31 cellular contexts compared by ENCODE assay signal in the genomic region with DNA sequence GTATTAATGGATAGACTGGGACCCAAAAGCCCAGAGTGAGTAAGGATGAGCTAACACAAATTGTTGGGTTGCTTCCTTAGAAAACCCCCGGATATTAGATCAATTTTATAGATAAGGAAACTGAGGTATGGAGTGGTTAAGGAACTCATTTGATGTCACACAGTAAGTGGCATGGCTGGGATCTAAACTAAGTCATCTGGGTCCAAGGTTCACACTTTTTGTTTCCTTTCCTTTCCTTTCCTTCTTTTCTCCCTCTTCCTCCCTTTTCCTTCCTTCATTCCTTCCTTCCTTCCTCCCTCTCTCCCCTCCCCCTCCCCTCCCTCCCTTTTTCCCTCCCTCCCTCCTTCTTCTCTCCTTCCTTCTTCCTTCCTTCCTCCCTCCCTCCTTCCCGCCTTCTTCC.
DNase-seq lines count a peak whose midpoint lies in the region; ATAC-seq, FAIRE-seq and TF ChIP-seq lines count a peak whose summit lies in the region.
"Had no signal": no experiment of that assay in that cellular context is flagged by ENCODE, and none has a peak within 500 bp of the region (broad histone marks: within the 10 kb centered on the region; RNA-seq: fewer than 3 reads in every experiment).

No MANE protein-coding gene starts in this region.

- H4K20me1 ChIP-seq in HepG2 (ENCODE audit: insufficient read depth, low read length) (no peaks in the 10 kb centered on the region), K562 (replicated peaks; ENCODE audit: control insufficient read depth, insufficient read depth, low read length) (0 out of 2 replicates have a peak, but pooled peaks cover 2% of the 10 kb centered on the region)
- H4K20me1 ChIP-seq: BLaER1; BLaER1 treated with 17β-estradiol and CSF1 and Interleukin-3, amounts not matched to agents 10 nM and 100 nM had no signal

- intact Hi-C loops in HepG2 (cut with micrococcal nuclease; ENCODE audit: unreplicated experiment) (no loop called here), right lobe of liver (cut with DNase I) (no loop called here), K562 (cut with micrococcal nuclease) (no loop called here)

- H3K4me2 ChIP-seq in HepG2 (ENCODE audit: low read depth, low read length) = no peak overlapping the region
- no peak overlapping the region for H3K4me2 ChIP-seq in K562 (ENCODE audit: insufficient read depth, low read length)
- H3K4me2 ChIP-seq: A549; BLaER1; BLaER1 treated with 17β-estradiol and CSF1 and Interleukin-3, amounts not matched to agents 10 nM and 100 nM had no signal

- TF ChIP-seq CTCF in HepG2 (CRISPR knock-in tag; IDR thresholded peaks at IDR 0.05) (no peak), right lobe of liver (IDR thresholded peaks at IDR 0.05) (no peak), K562 (IDR thresholded peaks at IDR 0.05 in 2 of 3, conservative IDR thresholded peaks at IDR 0.05 in 1 of 3; ENCODE audit: insufficient read depth in 2 of 3, low read depth in 1 of 3, low read length in 3 of 3) (no peak)

- no peak overlapping the region for H3K27ac ChIP-seq in HepG2 (ENCODE audit: extremely low read length, insufficient read depth, low read length)
- no peak overlapping the region for H3K27ac ChIP-seq in right lobe of liver
- H3K27ac ChIP-seq in K562 (ENCODE audit: extremely low read depth, low read depth, low read length) = no peak overlapping the region
- H3K27ac ChIP-seq: 22Rv1; A549; BLaER1; BLaER1 treated with 17β-estradiol and CSF1 and Interleukin-3, amounts not matched to agents 10 nM and 100 nM; C4-2B had no signal

- no peaks in the 10 kb centered on the region for H3K9me1 ChIP-seq in K562 (ENCODE audit: control insufficient read depth, insufficient read depth, low read length)

- no peak for TF ChIP-seq RAD21 in HepG2 (CRISPR knock-in tag; IDR thresholded peaks at IDR 0.05)
- TF ChIP-seq RAD21 in K562 (CRISPR knock-in tag; conservative IDR thresholded peaks at IDR 0.05 in 1 of 2, IDR thresholded peaks at IDR 0.05 in 1 of 2) = no peak

- TF ChIP-seq EP300 in HepG2 (IDR thresholded peaks at IDR 0.05; ENCODE audit: low read depth in 2 of 2, low read length in 2 of 2) (no peak), HepG2 (CRISPR knock-in tag; IDR thresholded peaks at IDR 0.05; ENCODE audit: borderline replicate concordance) (no peak), K562 (IDR thresholded peaks at IDR 0.05; ENCODE audit: low read length) (no peak)

- H3K9ac ChIP-seq in HepG2 (ENCODE audit: insufficient read depth, low read depth, low read length) (no peak overlapping the region), K562 (ENCODE audit: insufficient read depth in 1 of 2, low read depth in 2 of 2, low read length in 2 of 2) (no peak overlapping the region)
- H3K9ac ChIP-seq: BLaER1; BLaER1 treated with 17β-estradiol and CSF1 and Interleukin-3, amounts not matched to agents 10 nM and 100 nM had no signal

- H3K4me1 ChIP-seq in HepG2 (ENCODE audit: insufficient read depth, low read length) = no peaks in the 10 kb centered on the region
- H3K4me1 ChIP-seq in right lobe of liver = no peaks in the 10 kb centered on the region
- H3K4me1 ChIP-seq in K562 (replicated peaks in 1 of 2; ENCODE audit: control insufficient read depth in 2 of 2, insufficient read depth in 2 of 2, low read length in 2 of 2) = no peaks in the 10 kb centered on the region
- H3K4me1 ChIP-seq: A549, Caco-2 had no signal

- CTCF ChIA-PET in HepG2 (lab: Yijun Ruan, JAX; ENCODE audit: low intra/inter-chr PET ratio, low total read pairs) = no interaction called here
- CTCF ChIA-PET in K562 (lab: Yijun Ruan, JAX; ENCODE audit: low intra/inter-chr PET ratio) = no interaction called here

- H3K4me3 ChIP-seq in HepG2 (replicated peaks in 1 of 3; ENCODE audit: insufficient read depth in 1 of 3, low read depth in 2 of 3, low read length in 3 of 3) (no peak overlapping the region), right lobe of liver (no peak overlapping the region), K562 (no peak overlapping the region)
- H3K4me3 ChIP-seq: A549; BLaER1; BLaER1 treated with 17β-estradiol and CSF1 and Interleukin-3, amounts not matched to agents 10 nM and 100 nM had no signal

- POLR2A ChIA-PET in HepG2 (lab: Yijun Ruan, JAX) (no interaction called here), K562 (lab: Yijun Ruan, JAX) (no interaction called here)

- H3K36me3 ChIP-seq in HepG2 (replicated peaks in 1 of 2; ENCODE audit: control insufficient read depth in 1 of 2, insufficient read depth in 2 of 2, low read length in 2 of 2) = no peaks in the 10 kb centered on the region
- H3K36me3 ChIP-seq in right lobe of liver = no peaks in the 10 kb centered on the region
- H3K36me3 ChIP-seq in K562 (ENCODE audit: control insufficient read depth, insufficient read depth, low read length) = no peaks in the 10 kb centered on the region
- H3K36me3 ChIP-seq: BE2C; BLaER1; BLaER1 treated with 17β-estradiol and CSF1 and Interleukin-3, amounts not matched to agents 10 nM and 100 nM had no signal

- H3K9me3 ChIP-seq in HepG2 (ENCODE audit: low read length) = 0 out of 2 replicates have a peak, but pooled peaks cover 5% of the 10 kb centered on the region
- no peaks in the 10 kb centered on the region for H3K9me3 ChIP-seq in right lobe of liver
- H3K9me3 ChIP-seq in K562 (replicated peaks; ENCODE audit: control insufficient read depth, insufficient read depth, low read depth, low read length) = no peaks in the 10 kb centered on the region
- H3K9me3 ChIP-seq: BE2C had no signal

- DNase-seq in HepG2 (ENCODE audit: low spot score) (no peak), right lobe of liver (no peak), K562 (ENCODE audit: extremely low read depth in 1 of 4, low spot score in 3 of 4) (no peak), NCI-H1417 treated with DMSO at 0.1 percent for 48 hours (lab: John Stamatoyannopoulos, UW) (no peak)
- DNase-seq: 8988T; ACHN; AML-193; BE2C; C1 segment of cervical spinal cord; Caco-2; Calu3; CD4-positive, alpha-beta memory T cell; CD4-positive, alpha-beta T cell; CD4-positive, CD25-positive, alpha-beta regulatory T cell; CD8-positive, alpha-beta memory T cell; CD8-positive, alpha-beta T cell; COR-L47; DMS 273 treated with DMSO at 0.1 percent for 48 hours; DMS153; DMS53; DMS79; DMS79 treated with DMSO at 0.1 percent for 48 hours; DND-41; EL had no signal

- in situ Hi-C loops in HepG2 (cut with HindIII; ENCODE audit: extremely low pct_ligation_motif_present, low pct_unique_long_range_greater_than_20kb) (no loop called here), K562 (cut with MboI) (no loop called here)

- no peak for FAIRE-seq in HepG2 (lab: Jason Lieb, UNC)
- no peak for FAIRE-seq in K562 (lab: Jason Lieb, UNC)
- FAIRE-seq: A204.1, A549, D721Med had no signal

- H3K79me2 ChIP-seq in HepG2 (ENCODE audit: insufficient read depth, low read length) (no peaks in the 10 kb centered on the region), K562 (ENCODE audit: control insufficient read depth, insufficient read depth, low read length) (no peaks in the 10 kb centered on the region)

- WGBS in HepG2 (ENCODE audit: low lambda C conversion rate) = 14% methylated on average over 2 of the region's 2 CpGs
- 10% methylated on average over 1 of the region's 2 CpGs for WGBS in right lobe of liver (ENCODE audit: insufficient coverage, low coverage, low lambda C conversion rate, missing lambda C conversion rate)
- WGBS in K562 (ENCODE audit: insufficient coverage, low coverage, missing lambda C conversion rate) = 0% methylated on average over 1 of the region's 2 CpGs

- H2AFZ ChIP-seq in HepG2 (ENCODE audit: low read length) (no peak overlapping the region), K562 (ENCODE audit: low read depth, low read length) (no peak overlapping the region)

- BruUV-seq in HepG2 (replicated peaks; lab: Mats Ljungman, UMichigan) (no TSS peak), K562 (replicated peaks; lab: Mats Ljungman, UMichigan) (no TSS peak)

- H3K27me3 ChIP-seq in HepG2 (ENCODE audit: control insufficient read depth in 1 of 2, insufficient read depth in 2 of 2, low read length in 2 of 2) (no peaks in the 10 kb centered on the region; a peak in 1 of 5 replicates), right lobe of liver (no peaks in the 10 kb centered on the region), K562 (ENCODE audit: control insufficient read depth in 2 of 2, insufficient read depth in 2 of 2, low read length in 2 of 2) (peaks cover 7 to 14% of the 10 kb centered on the region in 2 experiments; a peak in 4 of 5 replicates)
- H3K27me3 ChIP-seq: BE2C; BLaER1; BLaER1 treated with 17β-estradiol and CSF1 and Interleukin-3, amounts not matched to agents 10 nM and 100 nM had no signal

- no peak for TF ChIP-seq POLR2A in HepG2 (IDR thresholded peaks at IDR 0.05; ENCODE audit: insufficient read depth in 1 of 2, low read depth in 2 of 2, low read length in 2 of 2)
- TF ChIP-seq POLR2A in right lobe of liver (IDR thresholded peaks at IDR 0.05) = no peak
- no peak for TF ChIP-seq POLR2A in K562 (conservative IDR thresholded peaks at IDR 0.05)

- ATAC-seq in HepG2 = no peak
- ATAC-seq in right lobe of liver = no peak
- no peak for ATAC-seq in K562
- ATAC-seq: A549; CD8-positive, alpha-beta T cell had no signal

TF ChIP-seq in HepG2, 621 proteins besides CTCF, POLR2A, EP300 and RAD21:
- TF ChIP-seq ZFY (CRISPR knock-in tag; IDR thresholded peaks at IDR 0.05) = no peak
- no peak for TF ChIP-seq ELF1 (CRISPR knock-in tag; IDR thresholded peaks at IDR 0.05)
- peak; percentile 91 for TF ChIP-seq HNRNPK (IDR thresholded peaks at IDR 0.05; ENCODE audit: low read depth, low read length, poor library complexity, severe bottlenecking)
- TF ChIP-seq NCOA2 (CRISPR knock-in tag; IDR thresholded peaks at IDR 0.05) = no peak
- TF ChIP-seq CEBPG (CRISPR knock-in tag; IDR thresholded peaks at IDR 0.05) = no peak
- no peak for TF ChIP-seq MAFF (IDR thresholded peaks at IDR 0.05; ENCODE audit: low read depth, low read length)

TF ChIP-seq in K562, 482 proteins besides CTCF, POLR2A, EP300 and RAD21:
- no peak for TF ChIP-seq SIRT6 (IDR thresholded peaks at IDR 0.05; ENCODE audit: low read depth, low read length)
- TF ChIP-seq HNRNPK (IDR thresholded peaks at IDR 0.05; ENCODE audit: low read depth, low read length, poor library complexity, severe bottlenecking) = peak; percentile 83
